Comparison of ENCODE assay signal across 1 cellular context in the genomic region with DNA sequence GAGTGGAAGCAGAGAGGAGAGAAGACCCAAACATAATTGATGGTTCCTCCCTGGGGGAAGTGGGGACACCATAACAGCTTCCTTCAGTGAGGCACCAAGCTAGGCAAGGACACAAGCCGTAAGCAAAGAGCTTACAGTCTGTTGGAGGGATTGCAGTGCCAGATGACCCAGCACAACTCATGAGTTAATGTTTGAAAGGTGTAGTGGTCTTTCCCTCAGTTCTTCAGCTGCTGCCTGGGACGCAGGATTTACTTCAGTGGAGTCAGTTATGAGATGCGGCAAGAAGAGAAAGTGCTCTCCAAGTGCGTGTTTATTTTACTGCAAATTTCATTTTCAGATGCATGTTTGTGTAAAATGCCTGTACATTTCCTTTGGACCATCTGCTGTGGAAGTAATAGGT.
TF ChIP-seq lines count a peak whose summit lies in the region.

No MANE protein-coding gene starts in this region.

TF ChIP-seq in GM23338, 12 proteins besides CTCF, POLR2A, EP300 and RAD21 (continued from another document):
- TF ChIP-seq, protein P1, sequence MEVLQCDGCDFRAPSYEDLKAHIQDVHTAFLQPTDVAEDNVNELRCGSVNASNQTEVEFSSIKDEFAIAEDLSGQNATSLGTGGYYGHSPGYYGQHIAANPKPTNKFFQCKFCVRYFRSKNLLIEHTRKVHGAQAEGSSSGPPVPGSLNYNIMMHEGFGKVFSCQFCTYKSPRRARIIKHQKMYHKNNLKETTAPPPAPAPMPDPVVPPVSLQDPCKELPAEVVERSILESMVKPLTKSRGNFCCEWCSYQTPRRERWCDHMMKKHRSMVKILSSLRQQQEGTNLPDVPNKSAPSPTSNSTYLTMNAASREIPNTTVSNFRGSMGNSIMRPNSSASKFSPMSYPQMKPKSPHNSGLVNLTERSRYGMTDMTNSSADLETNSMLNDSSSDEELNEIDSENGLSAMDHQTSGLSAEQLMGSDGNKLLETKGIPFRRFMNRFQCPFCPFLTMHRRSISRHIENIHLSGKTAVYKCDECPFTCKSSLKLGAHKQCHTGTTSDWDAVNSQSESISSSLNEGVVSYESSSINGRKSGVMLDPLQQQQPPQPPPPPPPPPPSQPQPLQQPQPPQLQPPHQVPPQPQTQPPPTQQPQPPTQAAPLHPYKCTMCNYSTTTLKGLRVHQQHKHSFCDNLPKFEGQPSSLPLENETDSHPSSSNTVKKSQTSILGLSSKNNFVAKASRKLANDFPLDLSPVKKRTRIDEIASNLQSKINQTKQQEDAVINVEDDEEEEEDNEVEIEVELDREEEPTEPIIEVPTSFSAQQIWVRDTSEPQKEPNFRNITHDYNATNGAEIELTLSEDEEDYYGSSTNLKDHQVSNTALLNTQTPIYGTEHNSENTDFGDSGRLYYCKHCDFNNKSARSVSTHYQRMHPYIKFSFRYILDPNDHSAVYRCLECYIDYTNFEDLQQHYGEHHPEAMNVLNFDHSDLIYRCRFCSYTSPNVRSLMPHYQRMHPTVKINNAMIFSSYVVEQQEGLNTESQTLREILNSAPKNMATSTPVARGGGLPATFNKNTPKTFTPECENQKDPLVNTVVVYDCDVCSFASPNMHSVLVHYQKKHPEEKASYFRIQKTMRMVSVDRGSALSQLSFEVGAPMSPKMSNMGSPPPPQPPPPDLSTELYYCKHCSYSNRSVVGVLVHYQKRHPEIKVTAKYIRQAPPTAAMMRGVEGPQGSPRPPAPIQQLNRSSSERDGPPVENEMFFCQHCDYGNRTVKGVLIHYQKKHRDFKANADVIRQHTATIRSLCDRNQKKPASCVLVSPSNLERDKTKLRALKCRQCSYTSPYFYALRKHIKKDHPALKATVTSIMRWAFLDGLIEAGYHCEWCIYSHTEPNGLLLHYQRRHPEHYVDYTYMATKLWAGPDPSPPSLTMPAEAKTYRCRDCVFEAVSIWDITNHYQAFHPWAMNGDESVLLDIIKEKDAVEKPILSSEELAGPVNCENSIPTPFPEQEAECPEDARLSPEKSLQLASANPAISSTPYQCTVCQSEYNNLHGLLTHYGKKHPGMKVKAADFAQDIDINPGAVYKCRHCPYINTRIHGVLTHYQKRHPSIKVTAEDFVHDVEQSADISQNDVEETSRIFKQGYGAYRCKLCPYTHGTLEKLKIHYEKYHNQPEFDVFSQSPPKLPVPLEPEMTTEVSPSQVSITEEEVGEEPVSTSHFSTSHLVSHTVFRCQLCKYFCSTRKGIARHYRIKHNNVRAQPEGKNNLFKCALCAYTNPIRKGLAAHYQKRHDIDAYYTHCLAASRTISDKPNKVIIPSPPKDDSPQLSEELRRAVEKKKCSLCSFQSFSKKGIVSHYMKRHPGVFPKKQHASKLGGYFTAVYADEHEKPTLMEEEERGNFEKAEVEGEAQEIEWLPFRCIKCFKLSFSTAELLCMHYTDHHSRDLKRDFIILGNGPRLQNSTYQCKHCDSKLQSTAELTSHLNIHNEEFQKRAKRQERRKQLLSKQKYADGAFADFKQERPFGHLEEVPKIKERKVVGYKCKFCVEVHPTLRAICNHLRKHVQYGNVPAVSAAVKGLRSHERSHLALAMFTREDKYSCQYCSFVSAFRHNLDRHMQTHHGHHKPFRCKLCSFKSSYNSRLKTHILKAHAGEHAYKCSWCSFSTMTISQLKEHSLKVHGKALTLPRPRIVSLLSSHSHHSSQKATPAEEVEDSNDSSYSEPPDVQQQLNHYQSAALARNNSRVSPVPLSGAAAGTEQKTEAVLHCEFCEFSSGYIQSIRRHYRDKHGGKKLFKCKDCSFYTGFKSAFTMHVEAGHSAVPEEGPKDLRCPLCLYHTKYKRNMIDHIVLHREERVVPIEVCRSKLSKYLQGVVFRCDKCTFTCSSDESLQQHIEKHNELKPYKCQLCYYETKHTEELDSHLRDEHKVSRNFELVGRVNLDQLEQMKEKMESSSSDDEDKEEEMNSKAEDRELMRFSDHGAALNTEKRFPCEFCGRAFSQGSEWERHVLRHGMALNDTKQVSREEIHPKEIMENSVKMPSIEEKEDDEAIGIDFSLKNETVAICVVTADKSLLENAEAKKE (CRISPR knock-in tag; IDR thresholded peaks at IDR 0.05): no peak
- TF ChIP-seq STAT1 (IDR thresholded peaks at IDR 0.05; ENCODE audit: unreplicated experiment): no peak
- no peak for TF ChIP-seq NANOG (IDR thresholded peaks at IDR 0.05; ENCODE audit: borderline replicate concordance)
